Comparison of ENCODE assay signal across 10 cellular contexts in genomic region chr7:73623798-73624668, GRCh38. TPM values are rescaled to one million over a fixed set of nuclear protein-coding genes. Genes with fewer than 3 reads are reported as not detected.
DNase-seq lines count a peak whose midpoint lies in the region; ATAC-seq, FAIRE-seq and TF ChIP-seq lines count a peak whose summit lies in the region.
"Had no signal": no experiment of that assay in that cellular context is flagged by ENCODE, and none has a peak within 500 bp of the region (broad histone marks: within the 10 kb centered on the region; RNA-seq: fewer than 3 reads in every experiment).

MLXIPL (minus strand) TSS chr7:73624522; CDS start chr7:73624492, 30 bp downstream.

- H3K27me3 ChIP-seq in bronchial epithelial cell (ENCODE audit: control insufficient read depth, insufficient read depth, low read length) (peaks cover 28% of the 10 kb centered on the region), skeletal muscle satellite cell (ENCODE audit: control insufficient read depth, insufficient read depth, low read length) (peaks cover 64% of the 10 kb centered on the region)

- no peak within 1 kb of the TSS; the same call in 1 of the 2 replicates for H3K27ac Mint-ChIP-seq in WTC11

- H3K9me3 Mint-ChIP-seq in WTC11: no peaks in the 10 kb centered on the region

- ATAC-seq in WTC11: peak; percentile 89
- ATAC-seq in GM21825 (IDR thresholded peaks at IDR 0.05; ENCODE audit: unreplicated experiment): no peak
- ATAC-seq in GM19395 (IDR thresholded peaks at IDR 0.05; ENCODE audit: unreplicated experiment): no peak

- no peaks in the 10 kb centered on the region for H3K36me3 Mint-ChIP-seq in WTC11

- peak within 1 kb of the TSS; percentile 94 for H3K4me2 ChIP-seq in skeletal muscle satellite cell (ENCODE audit: low read length)

- H3K4me1 Mint-ChIP-seq in WTC11: peaks cover 7% of the 10 kb centered on the region

- H3K27me3 Mint-ChIP-seq in WTC11 (ENCODE audit: low read depth): peaks cover 37% of the 10 kb centered on the region

- H3K36me3 ChIP-seq in bronchial epithelial cell (ENCODE audit: control insufficient read depth, insufficient read depth, low read length): no peaks in the 10 kb centered on the region
- H3K36me3 ChIP-seq in skeletal muscle satellite cell (ENCODE audit: insufficient read depth, low read length): no peaks in the 10 kb centered on the region
- H3K36me3 ChIP-seq: HAP-1 had no signal

- peak within 1 kb of the TSS; percentile 83 for H3K4me3 Mint-ChIP-seq in WTC11

- peaks cover 10% of the 10 kb centered on the region for H3K4me1 ChIP-seq in skeletal muscle satellite cell (ENCODE audit: control insufficient read depth, insufficient read depth, low read length)
- H3K4me1 ChIP-seq: HAP-1 had no signal

- in situ Hi-C loops in Caki2 (cut with HindIII; ENCODE audit: low pct_unique_long_range_greater_than_20kb, low sequenced_read_pairs): no loop called here

- FAIRE-seq in bronchial epithelial cell (lab: Jason Lieb, UNC): no peak

- H3K4me3 ChIP-seq in bronchial epithelial cell (ENCODE audit: low read depth, low read length) (peak within 1 kb of the TSS; percentile 41), skeletal muscle satellite cell (ENCODE audit: low read length) (peak within 1 kb of the TSS; percentile 69)
- H3K4me3 ChIP-seq: HAP-1 had no signal

- POLR2A ChIA-PET in WTC11 (lab: Charles Lee): interaction anchor here (0.7 to 1.1 kb wide), 4 partner anchors 12 to 45 kb away, joined by 3 to 4 read pairs (median 3); no protein-coding TSS in a partner anchor

- no peaks in the 10 kb centered on the region for H3K9me3 ChIP-seq in skeletal muscle satellite cell (replicated peaks; ENCODE audit: low read length)
- H3K9me3 ChIP-seq: HAP-1 had no signal

- TF ChIP-seq CTCF in WTC11 (IDR thresholded peaks at IDR 0.05) (no peak), bronchial epithelial cell (IDR thresholded peaks at IDR 0.05; ENCODE audit: insufficient read depth, low read length, severe bottlenecking) (no peak)

- DNase-seq in Caki2 (ENCODE audit: low read depth) (peak; percentile 70), NCI-H1092 treated with DMSO at 0.1 percent for 48 hours (lab: John Stamatoyannopoulos, UW) (peak; percentile 76), WTC11 (ENCODE audit: low spot score) (peak; percentile 96), bronchial epithelial cell (ENCODE audit: low read depth) (peak; percentile 51), iPS-NIHi7 (ENCODE audit: extremely low spot score) (peak; percentile 99)

- CTCF ChIA-PET in WTC11 (lab: Charles Lee): interaction anchor here (0.9 to 4.7 kb wide), 14 partner anchors 11 to 218 kb away, joined by 3 to 53 read pairs (median 4); partner anchors contain the start of genes METTL27 and VPS37D

- no peak within 1 kb of the TSS for H3K9ac ChIP-seq in skeletal muscle satellite cell (ENCODE audit: low read depth, low read length)

TF ChIP-seq in WTC11, 78 proteins besides CTCF, POLR2A, EP300 and RAD21 (continues in another document):
- TF ChIP-seq STAT6 (CRISPR knock-in tag; conservative IDR thresholded peaks at IDR 0.05; ENCODE audit: low read depth) (no peak), E2F5 (CRISPR knock-in tag; IDR thresholded peaks at IDR 0.05) (peak; percentile 66; the same call in 1 of the 2 replicates), ZMAT4 (CRISPR knock-in tag; IDR thresholded peaks at IDR 0.05) (no peak), RORB (CRISPR knock-in tag; IDR thresholded peaks at IDR 0.05) (no peak), FOXK1 (CRISPR knock-in tag; IDR thresholded peaks at IDR 0.05) (peak; percentile 29; the same call in 1 of the 2 replicates), E2F1 (CRISPR knock-in tag; IDR thresholded peaks at IDR 0.05) (no peak), ZNF219 (CRISPR knock-in tag; IDR thresholded peaks at IDR 0.05; ENCODE audit: borderline replicate concordance) (no peak), SMAD4 (CRISPR knock-in tag; IDR thresholded peaks at IDR 0.05) (no peak), IRF1 (CRISPR knock-in tag; IDR thresholded peaks at IDR 0.05) (0 out of 2 replicates have a peak, but pooled peaks have one; percentile 34), CREM (CRISPR knock-in tag; IDR thresholded peaks at IDR 0.05) (no peak), ZSCAN18 (CRISPR knock-in tag; IDR thresholded peaks at IDR 0.05) (no peak), ZNF281 (CRISPR knock-in tag; IDR thresholded peaks at IDR 0.05) (no peak)

RNA-seq across cellular contexts. Expression of gene MLXIPL, which starts in this region (rescaled TPM):
- not detected in 2 replicates for total RNA-seq in Caki2 (2014; rRNA removed; shearing (Covaris generic); ENCODE audit: low replicate concordance)
- total RNA-seq in WTC11 (2021) (20.4 to 26.6 TPM (median 23.8 TPM) in 3 replicates), bronchial epithelial cell (under 0.01 TPM in 1 of 2 replicates, not detected in the other)
- 0.51 TPM in 1 of 2 replicates, not detected in the other for total RNA-seq in skeletal muscle satellite cell (2012; rRNA removed)
- total RNA-seq: temporal lobe had no signal

Comparison
In these comparisons a context has a peak if more than half of its experiments do, and no peak if none do; other contexts are left out.
1. RNA of gene MLXIPL (total RNA-seq): 20.4 to 26.6 TPM in WTC11; not detected in Caki2 and under 0.01 TPM in bronchial epithelial cell; every median in the first group is over 10 times any median in the second.
2. Peak in DNase-seq in Caki2; RNA of the gene not detected or under 1 TPM.
3. Peak in DNase-seq and H3K4me3 ChIP-seq in bronchial epithelial cell; RNA of the gene not detected or under 1 TPM.
4. Peak in every context shown above with its lines, with median percentiles within 50 percentile points of each other: DNase-seq.